Comparison of ENCODE assay signal across 8 cellular contexts in the genomic region with DNA sequence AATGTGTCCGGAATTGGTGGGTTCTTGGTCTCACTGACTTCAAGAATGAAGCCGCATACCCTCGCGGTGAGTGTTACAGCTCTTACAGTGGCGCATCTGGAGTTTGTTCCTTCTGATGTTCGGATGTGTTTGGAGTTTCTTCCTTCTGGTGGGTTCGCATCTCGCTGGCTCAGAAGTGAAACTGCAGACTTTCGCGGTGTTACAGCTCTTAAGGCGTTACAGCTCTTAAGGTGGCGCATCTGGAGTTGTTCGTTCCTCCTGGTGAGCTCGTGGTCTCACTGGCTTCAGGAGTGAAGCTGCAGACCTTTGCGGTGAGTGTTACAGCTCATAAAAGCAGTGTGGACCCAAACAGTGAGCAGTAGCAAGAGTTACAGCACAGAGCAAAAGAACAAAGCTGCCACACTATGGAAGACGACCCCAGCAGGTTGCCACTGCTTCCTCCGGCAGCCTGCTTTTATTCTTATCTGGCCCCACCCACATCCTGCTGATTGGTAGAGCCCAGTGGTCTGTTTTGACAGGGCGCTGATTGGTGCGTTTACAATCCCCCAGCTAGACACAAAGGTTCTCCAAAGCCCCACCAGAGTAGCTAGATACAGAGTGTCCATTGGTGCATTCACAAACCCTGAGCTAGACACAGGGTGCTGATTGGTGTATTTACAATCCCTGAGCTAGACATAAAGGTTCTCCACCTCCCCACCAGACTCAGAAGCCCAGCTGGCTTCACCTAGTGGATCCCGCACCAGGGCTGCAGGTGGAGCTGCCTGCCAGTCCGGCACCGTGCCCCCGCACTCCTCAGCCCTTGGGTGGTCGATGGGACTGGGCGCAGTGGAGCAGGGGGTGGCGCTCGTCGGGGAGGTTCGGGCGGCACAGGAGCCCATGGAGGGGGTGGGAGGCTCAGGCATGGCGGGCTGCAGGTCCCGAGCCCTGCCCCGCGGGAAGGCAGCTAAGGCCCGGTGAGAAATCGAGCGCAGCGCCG.
DNase-seq lines count a peak whose midpoint lies in the region; ATAC-seq and TF ChIP-seq lines count a peak whose summit lies in the region.
"Not testable (repeated sequence)": the region's sequence is repeated elsewhere in the genome, so short reads cannot be mapped to it uniquely, and the experiment has no call there.

No MANE protein-coding gene starts in this region.

- not testable (repeated sequence) for H4K5ac ChIP-seq in H9 (ENCODE audit: insufficient read length, low read depth, low read length)

- CTCF ChIA-PET in CD4-positive, alpha-beta T cell (lab: Charles Lee); T-cell (lab: Charles Lee); activated CD8-positive, alpha-beta T cell treated with anti-CD3 and anti-CD28 coated beads for 36 hours (lab: Charles Lee): not testable (repeated sequence)

- not testable (repeated sequence) for H3T11ph ChIP-seq in H9 (ENCODE audit: low read length)

- H3K4me1 ChIP-seq in H9 (ENCODE audit: insufficient read depth, low read length); mesenchymal stem cell (ENCODE audit: control insufficient read depth, insufficient read depth, low read depth, low read length); sigmoid colon: not testable (repeated sequence)

- ATAC-seq in CD4-positive, alpha-beta T cell (ENCODE audit: poor library complexity); T-cell (replicated peaks in 1 of 4); activated CD8-positive, alpha-beta T cell treated with anti-CD3 and anti-CD28 coated beads for 36 hours: not testable (repeated sequence)
- ATAC-seq in central memory CD8-positive, alpha-beta T cell (replicated peaks; ENCODE audit: extremely low read depth, poor library complexity, severe bottlenecking): peak; percentile 53

- not testable (repeated sequence) for H3K56ac ChIP-seq in H9 (ENCODE audit: insufficient read length, low read depth, low read length)

- H3K4me3 ChIP-seq in mesenchymal stem cell (ENCODE audit: insufficient read depth in 1 of 2, low read depth in 1 of 2, low read length in 2 of 2): not testable (repeated sequence)
- peak overlapping the region in 2 of 4 donors; percentile 7 to 26 for H3K4me3 ChIP-seq in sigmoid colon

- not testable (repeated sequence) for H4K20me1 ChIP-seq in H9 (ENCODE audit: control insufficient read depth, insufficient read depth, insufficient read length)

- not testable (repeated sequence) for H3K23me2 ChIP-seq in H9 (ENCODE audit: insufficient read length, low read depth, low read length, poor library complexity, severe bottlenecking)

- H3K9me3 Mint-ChIP-seq in CD4-positive, alpha-beta T cell; H9; T-cell; activated CD8-positive, alpha-beta T cell treated with anti-CD3 and anti-CD28 coated beads for 36 hours; activated naive CD4-positive, alpha-beta T cell treated with anti-CD3 and anti-CD28 coated beads, Interleukin-2, amount 50 U/mL, for 24 hours; central memory CD8-positive, alpha-beta T cell: not testable (repeated sequence)

- H3K23ac ChIP-seq in H9 (ENCODE audit: insufficient read length, low read depth, low read length); mesenchymal stem cell (ENCODE audit: low read length in 2 of 2): not testable (repeated sequence)

- intact Hi-C loops in CD4-positive, alpha-beta T cell (cut with DNase I, micrococcal nuclease); activated CD8-positive, alpha-beta T cell treated with anti-CD3 and anti-CD28 coated beads for 36 hours (cut with micrococcal nuclease); sigmoid colon (cut with DNase I): not testable (repeated sequence)

- not testable (repeated sequence) for H2BK120ac ChIP-seq in H9 (ENCODE audit: low read depth, low read length, poor library complexity, severe bottlenecking)
- H2BK120ac ChIP-seq in mesenchymal stem cell (ENCODE audit: low read depth, low read length): peak overlapping the region; percentile 79

- not testable (repeated sequence) for H3K27me3 Mint-ChIP-seq in CD4-positive, alpha-beta T cell; H9 (ENCODE audit: low read depth); T-cell; activated CD8-positive, alpha-beta T cell treated with anti-CD3 and anti-CD28 coated beads for 36 hours; activated naive CD4-positive, alpha-beta T cell treated with anti-CD3 and anti-CD28 coated beads, Interleukin-2, amount 50 U/mL, for 24 hours; central memory CD8-positive, alpha-beta T cell

- not testable (repeated sequence) for H3K27ac Mint-ChIP-seq in CD4-positive, alpha-beta T cell; activated CD8-positive, alpha-beta T cell treated with anti-CD3 and anti-CD28 coated beads for 36 hours; activated naive CD4-positive, alpha-beta T cell treated with anti-CD3 and anti-CD28 coated beads, Interleukin-2, amount 50 U/mL, for 24 hours; central memory CD8-positive, alpha-beta T cell (ENCODE audit: low read depth)
- H3K27ac Mint-ChIP-seq in H9 (peak overlapping the region in 2 of 3 experiments; percentile 70 to 95; a peak in 2 of 7 replicates), T-cell (peak overlapping the region in 1 of 2 donors; percentile 52)

- TF ChIP-seq POLR2A in sigmoid colon (IDR thresholded peaks at IDR 0.05): not testable (repeated sequence)

- not testable (repeated sequence) for H4K8ac ChIP-seq in H9 (replicated peaks; ENCODE audit: insufficient read length, low read depth, low read length); mesenchymal stem cell (ENCODE audit: low read length)

- not testable (repeated sequence) for H2BK15ac ChIP-seq in H9 (ENCODE audit: low read depth, low read length); mesenchymal stem cell (ENCODE audit: low read depth, poor library complexity, severe bottlenecking)

- H4K91ac ChIP-seq in H9 (ENCODE audit: insufficient read length, low read depth, low read length); mesenchymal stem cell (ENCODE audit: low read length): not testable (repeated sequence)

- TF ChIP-seq EP300 in sigmoid colon (IDR thresholded peaks at IDR 0.05): not testable (repeated sequence)

- not testable (repeated sequence) for H3K79me1 ChIP-seq in H9 (ENCODE audit: insufficient read depth, low read depth, low read length, poor library complexity, severe bottlenecking); mesenchymal stem cell (replicated peaks; ENCODE audit: low read length, poor library complexity, severe bottlenecking)

- H2BK12ac ChIP-seq in H9 (ENCODE audit: insufficient read length, low read depth, low read length): not testable (repeated sequence)
- H2BK12ac ChIP-seq in mesenchymal stem cell (ENCODE audit: low read length in 2 of 2): peak overlapping the region in 1 of 2 experiments; percentile 52

- H3K4ac ChIP-seq in H9 (ENCODE audit: low read depth, low read length); mesenchymal stem cell (ENCODE audit: low read depth in 1 of 2, low read length in 2 of 2): not testable (repeated sequence)

- not testable (repeated sequence) for H3K9ac ChIP-seq in H9 (ENCODE audit: extremely low read depth, insufficient read length, low read length); mesenchymal stem cell (ENCODE audit: low read length)

- peak overlapping the region; percentile 66 for H3K4me3 Mint-ChIP-seq in CD4-positive, alpha-beta T cell
- H3K4me3 Mint-ChIP-seq in H9: not testable (repeated sequence)
- peak overlapping the region in 2 of 3 donors; percentile 62 to 63 for H3K4me3 Mint-ChIP-seq in T-cell
- H3K4me3 Mint-ChIP-seq in activated CD8-positive, alpha-beta T cell treated with anti-CD3 and anti-CD28 coated beads for 36 hours: peak overlapping the region; percentile 46
- peak overlapping the region; percentile 66 for H3K4me3 Mint-ChIP-seq in activated naive CD4-positive, alpha-beta T cell treated with anti-CD3 and anti-CD28 coated beads, Interleukin-2, amount 50 U/mL, for 24 hours
- peak overlapping the region; percentile 66 for H3K4me3 Mint-ChIP-seq in central memory CD8-positive, alpha-beta T cell

- H3K36me3 ChIP-seq in mesenchymal stem cell (ENCODE audit: control insufficient read depth in 1 of 2, insufficient read depth in 2 of 2, low read depth in 1 of 2, low read length in 2 of 2); sigmoid colon: not testable (repeated sequence)

- H2AK5ac ChIP-seq in H9 (ENCODE audit: insufficient read length, low read length); mesenchymal stem cell (ENCODE audit: low read length, severe bottlenecking): not testable (repeated sequence)

- not testable (repeated sequence) for H3K4me1 Mint-ChIP-seq in CD4-positive, alpha-beta T cell (ENCODE audit: low read depth); H9; T-cell; activated CD8-positive, alpha-beta T cell treated with anti-CD3 and anti-CD28 coated beads for 36 hours (ENCODE audit: low read depth); activated naive CD4-positive, alpha-beta T cell treated with anti-CD3 and anti-CD28 coated beads, Interleukin-2, amount 50 U/mL, for 24 hours; central memory CD8-positive, alpha-beta T cell

- not testable (repeated sequence) for H3K27ac ChIP-seq in CD4-positive, alpha-beta T cell (ENCODE audit: low read depth, low read length); H9 (ENCODE audit: insufficient read length, low read depth, low read length); mesenchymal stem cell (ENCODE audit: low read length, poor library complexity, severe bottlenecking)
- peak overlapping the region in 2 of 4 donors; percentile 13 to 50 for H3K27ac ChIP-seq in sigmoid colon

- not testable (repeated sequence) for DNase-seq in CD4-positive, alpha-beta T cell; H9; activated CD8-positive, alpha-beta T cell treated with anti-CD3 and anti-CD28 coated beads for 36 hours; mesenchymal stem cell
- peak in 1 of 34 experiments; percentile 19 for DNase-seq in T-cell
- peak in 1 of 2 donors; percentile 11 for DNase-seq in central memory CD8-positive, alpha-beta T cell (ENCODE audit: low spot score in 2 of 2)
- peak; percentile 61 for DNase-seq in sigmoid colon

- H3K79me2 ChIP-seq in H9 (ENCODE audit: insufficient read depth, low read length): not testable (repeated sequence)

- not testable (repeated sequence) for H3K4me2 ChIP-seq in H9 (ENCODE audit: insufficient read depth, insufficient read length, low read length); mesenchymal stem cell (ENCODE audit: low read length, poor library complexity, severe bottlenecking)

- H2BK5ac ChIP-seq in H9 (ENCODE audit: insufficient read length, low read length); mesenchymal stem cell (ENCODE audit: low read depth, low read length, poor library complexity, severe bottlenecking): not testable (repeated sequence)

- not testable (repeated sequence) for H2AFZ ChIP-seq in H9 (ENCODE audit: low read length); mesenchymal stem cell (ENCODE audit: low read depth, low read length)

- not testable (repeated sequence) for H3K18ac ChIP-seq in H9 (ENCODE audit: insufficient read length, low read depth, low read length); mesenchymal stem cell (ENCODE audit: low read depth in 1 of 2, low read length in 2 of 2)

- not testable (repeated sequence) for TF ChIP-seq CTCF in CD4-positive, alpha-beta T cell (IDR thresholded peaks at IDR 0.05); H9 (conservative IDR thresholded peaks at IDR 0.05); activated CD8-positive, alpha-beta T cell treated with anti-CD3 and anti-CD28 coated beads for 36 hours (IDR thresholded peaks at IDR 0.05); sigmoid colon (IDR thresholded peaks at IDR 0.05)

- POLR2A ChIA-PET in CD4-positive, alpha-beta T cell (lab: Charles Lee); T-cell (lab: Charles Lee); activated CD8-positive, alpha-beta T cell treated with anti-CD3 and anti-CD28 coated beads for 36 hours (lab: Charles Lee): not testable (repeated sequence)

- H3K9me3 ChIP-seq in CD4-positive, alpha-beta T cell (ENCODE audit: control insufficient read depth, low read length); H9 (ENCODE audit: control insufficient read depth, low read depth, low read length); mesenchymal stem cell (ENCODE audit: control insufficient read depth, low read length); sigmoid colon: not testable (repeated sequence)

- not testable (repeated sequence) for H3K36me3 Mint-ChIP-seq in CD4-positive, alpha-beta T cell (ENCODE audit: low read depth); H9 (ENCODE audit: insufficient read depth in 1 of 3, low read depth in 3 of 3); T-cell; activated CD8-positive, alpha-beta T cell treated with anti-CD3 and anti-CD28 coated beads for 36 hours (ENCODE audit: low read depth); activated naive CD4-positive, alpha-beta T cell treated with anti-CD3 and anti-CD28 coated beads, Interleukin-2, amount 50 U/mL, for 24 hours; central memory CD8-positive, alpha-beta T cell (ENCODE audit: insufficient read depth)

- H2BK20ac ChIP-seq in H9 (ENCODE audit: low read depth, low read length, poor library complexity, severe bottlenecking): not testable (repeated sequence)

- not testable (repeated sequence) for H3K14ac ChIP-seq in H9 (ENCODE audit: insufficient read depth, low read length); mesenchymal stem cell (ENCODE audit: low read length in 2 of 2)

- not testable (repeated sequence) for H3K27me3 ChIP-seq in CD4-positive, alpha-beta T cell (ENCODE audit: control insufficient read depth, insufficient read depth, low read length); H9 (ENCODE audit: insufficient read depth, low read length); mesenchymal stem cell (ENCODE audit: control insufficient read depth in 1 of 2, insufficient read depth in 1 of 2, low read length in 2 of 2); sigmoid colon

- no CpG with 5 or more reads among the region's 39 CpGs for WGBS in H9 (ENCODE audit: extremely low coverage, insufficient read length, low lambda C conversion rate)
- WGBS in mesenchymal stem cell: 98% methylated on average over 30 of the region's 39 CpGs
- WGBS in sigmoid colon, 2 donors: 92 to 96% methylated on average over 37 of the region's 39 CpGs
